Comparison of ENCODE assay signal across 6 cellular contexts in genomic region chr10:112607506-112607905, GRCh38.
"Had no signal": no experiment of that assay in that cellular context is flagged by ENCODE, and none has a peak within 500 bp of the region (broad histone marks: within the 10 kb centered on the region; RNA-seq: fewer than 3 reads in every experiment).

No MANE protein-coding gene starts in this region.

- H3K4me3 ChIP-seq: K562 had no signal

- ATAC-seq: HepG2, K562 had no signal

- H3K4me3 Mint-ChIP-seq: IgD-negative memory B cell had no signal

- H3K27me3 Mint-ChIP-seq: IgD-negative memory B cell had no signal

- DNase-seq: IMR-90, KBM-7 had no signal

- H3K27ac ChIP-seq: HL-60 had no signal

- H3K4me1 Mint-ChIP-seq: IgD-negative memory B cell had no signal
